ENCODE assay signal across 1 cellular context in the genomic region with DNA sequence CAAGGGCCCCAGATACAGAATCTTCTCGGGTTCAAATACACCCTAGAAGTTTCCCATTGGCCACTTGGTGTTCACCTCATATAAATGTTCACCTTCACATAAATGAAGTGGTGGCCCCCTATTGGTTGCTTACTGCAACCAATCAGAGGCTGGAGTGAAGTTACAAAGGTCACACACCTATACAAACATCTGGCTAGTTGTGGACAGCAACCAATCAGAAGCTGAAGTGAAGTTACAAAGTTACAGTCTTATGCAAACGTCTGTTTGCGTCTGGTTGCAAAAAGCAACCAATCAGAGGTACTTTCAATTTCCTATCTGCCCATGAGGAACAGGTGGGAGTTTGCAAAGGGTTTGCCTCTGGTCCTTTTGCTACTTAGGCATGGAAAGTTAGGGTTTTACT.
TF ChIP-seq lines count a peak whose summit lies in the region.

No MANE protein-coding gene starts in this region.

TF ChIP-seq in GM23338, 12 proteins besides CTCF, POLR2A, EP300 and RAD21 (continued from another document):
- TF ChIP-seq, protein P1, sequence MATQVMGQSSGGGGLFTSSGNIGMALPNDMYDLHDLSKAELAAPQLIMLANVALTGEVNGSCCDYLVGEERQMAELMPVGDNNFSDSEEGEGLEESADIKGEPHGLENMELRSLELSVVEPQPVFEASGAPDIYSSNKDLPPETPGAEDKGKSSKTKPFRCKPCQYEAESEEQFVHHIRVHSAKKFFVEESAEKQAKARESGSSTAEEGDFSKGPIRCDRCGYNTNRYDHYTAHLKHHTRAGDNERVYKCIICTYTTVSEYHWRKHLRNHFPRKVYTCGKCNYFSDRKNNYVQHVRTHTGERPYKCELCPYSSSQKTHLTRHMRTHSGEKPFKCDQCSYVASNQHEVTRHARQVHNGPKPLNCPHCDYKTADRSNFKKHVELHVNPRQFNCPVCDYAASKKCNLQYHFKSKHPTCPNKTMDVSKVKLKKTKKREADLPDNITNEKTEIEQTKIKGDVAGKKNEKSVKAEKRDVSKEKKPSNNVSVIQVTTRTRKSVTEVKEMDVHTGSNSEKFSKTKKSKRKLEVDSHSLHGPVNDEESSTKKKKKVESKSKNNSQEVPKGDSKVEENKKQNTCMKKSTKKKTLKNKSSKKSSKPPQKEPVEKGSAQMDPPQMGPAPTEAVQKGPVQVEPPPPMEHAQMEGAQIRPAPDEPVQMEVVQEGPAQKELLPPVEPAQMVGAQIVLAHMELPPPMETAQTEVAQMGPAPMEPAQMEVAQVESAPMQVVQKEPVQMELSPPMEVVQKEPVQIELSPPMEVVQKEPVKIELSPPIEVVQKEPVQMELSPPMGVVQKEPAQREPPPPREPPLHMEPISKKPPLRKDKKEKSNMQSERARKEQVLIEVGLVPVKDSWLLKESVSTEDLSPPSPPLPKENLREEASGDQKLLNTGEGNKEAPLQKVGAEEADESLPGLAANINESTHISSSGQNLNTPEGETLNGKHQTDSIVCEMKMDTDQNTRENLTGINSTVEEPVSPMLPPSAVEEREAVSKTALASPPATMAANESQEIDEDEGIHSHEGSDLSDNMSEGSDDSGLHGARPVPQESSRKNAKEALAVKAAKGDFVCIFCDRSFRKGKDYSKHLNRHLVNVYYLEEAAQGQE (IDR thresholded peaks at IDR 0.05; ENCODE audit: unreplicated experiment), result no peak
- TF ChIP-seq, protein P2, sequence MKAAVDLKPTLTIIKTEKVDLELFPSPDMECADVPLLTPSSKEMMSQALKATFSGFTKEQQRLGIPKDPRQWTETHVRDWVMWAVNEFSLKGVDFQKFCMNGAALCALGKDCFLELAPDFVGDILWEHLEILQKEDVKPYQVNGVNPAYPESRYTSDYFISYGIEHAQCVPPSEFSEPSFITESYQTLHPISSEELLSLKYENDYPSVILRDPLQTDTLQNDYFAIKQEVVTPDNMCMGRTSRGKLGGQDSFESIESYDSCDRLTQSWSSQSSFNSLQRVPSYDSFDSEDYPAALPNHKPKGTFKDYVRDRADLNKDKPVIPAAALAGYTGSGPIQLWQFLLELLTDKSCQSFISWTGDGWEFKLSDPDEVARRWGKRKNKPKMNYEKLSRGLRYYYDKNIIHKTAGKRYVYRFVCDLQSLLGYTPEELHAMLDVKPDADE (IDR thresholded peaks at IDR 0.05), result no peak
- TF ChIP-seq EZH2phosphoT487 (IDR thresholded peaks at IDR 0.05; ENCODE audit: unreplicated experiment), result no peak
- TF ChIP-seq, protein P3, sequence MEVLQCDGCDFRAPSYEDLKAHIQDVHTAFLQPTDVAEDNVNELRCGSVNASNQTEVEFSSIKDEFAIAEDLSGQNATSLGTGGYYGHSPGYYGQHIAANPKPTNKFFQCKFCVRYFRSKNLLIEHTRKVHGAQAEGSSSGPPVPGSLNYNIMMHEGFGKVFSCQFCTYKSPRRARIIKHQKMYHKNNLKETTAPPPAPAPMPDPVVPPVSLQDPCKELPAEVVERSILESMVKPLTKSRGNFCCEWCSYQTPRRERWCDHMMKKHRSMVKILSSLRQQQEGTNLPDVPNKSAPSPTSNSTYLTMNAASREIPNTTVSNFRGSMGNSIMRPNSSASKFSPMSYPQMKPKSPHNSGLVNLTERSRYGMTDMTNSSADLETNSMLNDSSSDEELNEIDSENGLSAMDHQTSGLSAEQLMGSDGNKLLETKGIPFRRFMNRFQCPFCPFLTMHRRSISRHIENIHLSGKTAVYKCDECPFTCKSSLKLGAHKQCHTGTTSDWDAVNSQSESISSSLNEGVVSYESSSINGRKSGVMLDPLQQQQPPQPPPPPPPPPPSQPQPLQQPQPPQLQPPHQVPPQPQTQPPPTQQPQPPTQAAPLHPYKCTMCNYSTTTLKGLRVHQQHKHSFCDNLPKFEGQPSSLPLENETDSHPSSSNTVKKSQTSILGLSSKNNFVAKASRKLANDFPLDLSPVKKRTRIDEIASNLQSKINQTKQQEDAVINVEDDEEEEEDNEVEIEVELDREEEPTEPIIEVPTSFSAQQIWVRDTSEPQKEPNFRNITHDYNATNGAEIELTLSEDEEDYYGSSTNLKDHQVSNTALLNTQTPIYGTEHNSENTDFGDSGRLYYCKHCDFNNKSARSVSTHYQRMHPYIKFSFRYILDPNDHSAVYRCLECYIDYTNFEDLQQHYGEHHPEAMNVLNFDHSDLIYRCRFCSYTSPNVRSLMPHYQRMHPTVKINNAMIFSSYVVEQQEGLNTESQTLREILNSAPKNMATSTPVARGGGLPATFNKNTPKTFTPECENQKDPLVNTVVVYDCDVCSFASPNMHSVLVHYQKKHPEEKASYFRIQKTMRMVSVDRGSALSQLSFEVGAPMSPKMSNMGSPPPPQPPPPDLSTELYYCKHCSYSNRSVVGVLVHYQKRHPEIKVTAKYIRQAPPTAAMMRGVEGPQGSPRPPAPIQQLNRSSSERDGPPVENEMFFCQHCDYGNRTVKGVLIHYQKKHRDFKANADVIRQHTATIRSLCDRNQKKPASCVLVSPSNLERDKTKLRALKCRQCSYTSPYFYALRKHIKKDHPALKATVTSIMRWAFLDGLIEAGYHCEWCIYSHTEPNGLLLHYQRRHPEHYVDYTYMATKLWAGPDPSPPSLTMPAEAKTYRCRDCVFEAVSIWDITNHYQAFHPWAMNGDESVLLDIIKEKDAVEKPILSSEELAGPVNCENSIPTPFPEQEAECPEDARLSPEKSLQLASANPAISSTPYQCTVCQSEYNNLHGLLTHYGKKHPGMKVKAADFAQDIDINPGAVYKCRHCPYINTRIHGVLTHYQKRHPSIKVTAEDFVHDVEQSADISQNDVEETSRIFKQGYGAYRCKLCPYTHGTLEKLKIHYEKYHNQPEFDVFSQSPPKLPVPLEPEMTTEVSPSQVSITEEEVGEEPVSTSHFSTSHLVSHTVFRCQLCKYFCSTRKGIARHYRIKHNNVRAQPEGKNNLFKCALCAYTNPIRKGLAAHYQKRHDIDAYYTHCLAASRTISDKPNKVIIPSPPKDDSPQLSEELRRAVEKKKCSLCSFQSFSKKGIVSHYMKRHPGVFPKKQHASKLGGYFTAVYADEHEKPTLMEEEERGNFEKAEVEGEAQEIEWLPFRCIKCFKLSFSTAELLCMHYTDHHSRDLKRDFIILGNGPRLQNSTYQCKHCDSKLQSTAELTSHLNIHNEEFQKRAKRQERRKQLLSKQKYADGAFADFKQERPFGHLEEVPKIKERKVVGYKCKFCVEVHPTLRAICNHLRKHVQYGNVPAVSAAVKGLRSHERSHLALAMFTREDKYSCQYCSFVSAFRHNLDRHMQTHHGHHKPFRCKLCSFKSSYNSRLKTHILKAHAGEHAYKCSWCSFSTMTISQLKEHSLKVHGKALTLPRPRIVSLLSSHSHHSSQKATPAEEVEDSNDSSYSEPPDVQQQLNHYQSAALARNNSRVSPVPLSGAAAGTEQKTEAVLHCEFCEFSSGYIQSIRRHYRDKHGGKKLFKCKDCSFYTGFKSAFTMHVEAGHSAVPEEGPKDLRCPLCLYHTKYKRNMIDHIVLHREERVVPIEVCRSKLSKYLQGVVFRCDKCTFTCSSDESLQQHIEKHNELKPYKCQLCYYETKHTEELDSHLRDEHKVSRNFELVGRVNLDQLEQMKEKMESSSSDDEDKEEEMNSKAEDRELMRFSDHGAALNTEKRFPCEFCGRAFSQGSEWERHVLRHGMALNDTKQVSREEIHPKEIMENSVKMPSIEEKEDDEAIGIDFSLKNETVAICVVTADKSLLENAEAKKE (CRISPR knock-in tag; IDR thresholded peaks at IDR 0.05), result no peak
- TF ChIP-seq POLR2AphosphoS5 (IDR thresholded peaks at IDR 0.05; ENCODE audit: low read depth), result no peak
